ENCODE assay signal across 27 cellular contexts in the genomic region with DNA sequence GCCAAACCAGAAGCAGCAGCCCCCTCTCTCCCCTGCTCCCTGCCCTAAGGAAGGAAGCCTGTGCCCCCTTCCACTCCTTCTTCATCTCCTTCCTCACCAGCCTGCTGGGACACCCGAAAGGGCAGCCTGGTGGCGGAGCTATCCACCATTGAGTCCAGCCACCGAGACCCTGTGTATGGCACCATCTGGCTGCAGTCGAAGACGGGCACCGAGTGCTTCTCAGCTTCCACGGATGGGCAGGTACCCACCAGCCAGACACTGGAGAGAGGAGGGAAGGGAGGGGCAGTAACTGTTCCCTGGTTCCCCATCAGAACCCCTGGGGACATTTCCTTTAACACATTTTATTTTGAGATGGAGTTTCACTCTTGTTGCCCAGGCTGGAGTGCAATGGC. TPM values are rescaled to one million over a fixed set of nuclear protein-coding genes. Genes with fewer than 3 reads are reported as not detected.
"Had no signal": no experiment of that assay in that cellular context is flagged by ENCODE, and none has a peak within 500 bp of the region (broad histone marks: within the 10 kb centered on the region; RNA-seq: fewer than 3 reads in every experiment).

No MANE protein-coding gene starts in this region.

- ATAC-seq: effector memory CD8-positive, alpha-beta T cell; esophagus mucosa; gastrocnemius medialis; heart right ventricle; left cardiac atrium; left lung; left ventricle myocardium superior; lower lobe of right lung; mucosa of descending colon had no signal

- H3K9me3 ChIP-seq: esophagus squamous epithelium, gastrocnemius medialis, lower lobe of right lung, mucosa of descending colon had no signal

- H3K27ac ChIP-seq: coronary artery, epithelial cell of prostate, esophagus squamous epithelium, gastrocnemius medialis, heart right ventricle, left lung, lower lobe of right lung had no signal

- H3K9me3 Mint-ChIP-seq: effector memory CD8-positive, alpha-beta T cell had no signal

- H3K27ac Mint-ChIP-seq: effector memory CD8-positive, alpha-beta T cell; endodermal cell; mesothelial cell of epicardium had no signal

- H3K4me1 ChIP-seq: gastrocnemius medialis, left lung had no signal

- DNase-seq: dermis blood vessel endothelial cell; dorsolateral prefrontal cortex; effector CD8-positive, alpha-beta T cell; effector memory CD8-positive, alpha-beta T cell; endodermal cell; erythroblast; esophagus squamous epithelium; foreskin fibroblast; foreskin melanocyte; gastrocnemius medialis; glutamatergic neuron; heart right ventricle; hippocampal formation; left cardiac atrium; left lung; left ventricle myocardium superior; lower lobe of right lung; mesenchymal stem cell; mucosa of descending colon had no signal

- H3K36me3 Mint-ChIP-seq: mesothelial cell of epicardium had no signal

- H3K4me3 Mint-ChIP-seq: effector memory CD8-positive, alpha-beta T cell; endodermal cell; mesothelial cell of epicardium had no signal

- H3K27me3 Mint-ChIP-seq: effector memory CD8-positive, alpha-beta T cell had no signal

- H3K4me3 ChIP-seq: coronary artery, dorsolateral prefrontal cortex, esophagus squamous epithelium, gastrocnemius medialis, heart right ventricle, left lung, lower lobe of right lung, mucosa of descending colon had no signal

- H3K27me3 ChIP-seq: gastrocnemius medialis had no signal

- H3K36me3 ChIP-seq: esophagus squamous epithelium, gastrocnemius medialis, heart right ventricle, left lung, lower lobe of right lung had no signal

RNA-seq across cellular contexts. Expression of a gene that starts 25.6 kb away (rescaled TPM):
- total RNA-seq: dermis blood vessel endothelial cell, endodermal cell, esophagus mucosa, gastrocnemius medialis, glomerular endothelial cell, kidney epithelial cell, left cardiac atrium, left ventricle myocardium superior, lung microvascular endothelial cell, mesenteric fat pad, mesothelial cell of epicardium, mucosa of descending colon had no signal

RNA-seq across cellular contexts. Expression of a gene that starts 26.4 kb away (rescaled TPM):
- total RNA-seq: kidney epithelial cell, mesothelial cell of epicardium had no signal
